In genomic region chr6:57254055-57254717, GRCh38 we compare ENCODE assay signal across 22 cellular contexts. TPM values are rescaled to one million over a fixed set of nuclear protein-coding genes. Genes with fewer than 3 reads are reported as not detected.
DNase-seq lines count a peak whose midpoint lies in the region; ATAC-seq, FAIRE-seq and TF ChIP-seq lines count a peak whose summit lies in the region.
"Had no signal": no experiment of that assay in that cellular context is flagged by ENCODE, and none has a peak within 500 bp of the region (broad histone marks: within the 10 kb centered on the region; RNA-seq: fewer than 3 reads in every experiment).

No MANE protein-coding gene starts in this region.

- H3K4me1 Mint-ChIP-seq in WTC11 = no peaks in the 10 kb centered on the region
- H3K4me1 Mint-ChIP-seq: CD14-positive monocyte had no signal

- H3K36me3 Mint-ChIP-seq in WTC11 = no peaks in the 10 kb centered on the region
- H3K36me3 Mint-ChIP-seq: CD14-positive monocyte; natural killer cell treated with Interleukin-12 subunit alpha and Interleukin-12 subunit beta and Interleukin-15 and Interleukin-18, amount 100 ng/mL, for 72 hours had no signal

- H3K27ac Mint-ChIP-seq in WTC11 = no peak overlapping the region
- H3K27ac Mint-ChIP-seq: activated CD4-positive, alpha-beta T cell treated with anti-CD3 and anti-CD28 coated beads, Interleukin-2, amount 10 ng/mL, durations not matched to agents 24 days and 14 days; dendritic cell treated with granulocyte-macrophage colony-stimulating factor and Interleukin-4, amounts not matched to agents 40 ng/mL and 50 ng/mL, for 4 days; natural killer cell treated with Interleukin-12 subunit alpha and Interleukin-12 subunit beta and Interleukin-15 and Interleukin-18, amount 100 ng/mL, for 72 hours had no signal

- H3K27me3 Mint-ChIP-seq in WTC11 (ENCODE audit: low read depth) = no peaks in the 10 kb centered on the region
- H3K27me3 Mint-ChIP-seq: activated CD4-positive, alpha-beta T cell treated with anti-CD3 and anti-CD28 coated beads, Interleukin-2, amount 10 ng/mL, durations not matched to agents 24 days and 14 days; dendritic cell treated with granulocyte-macrophage colony-stimulating factor and Interleukin-4, amounts not matched to agents 40 ng/mL and 50 ng/mL, for 4 days had no signal

- peak; percentile 51 for FAIRE-seq in HTR-8/SVneo (lab: Jason Lieb, UNC)
- FAIRE-seq: G401.6, kidney had no signal

- no peak overlapping the region for H3K4me3 ChIP-seq in colonic mucosa
- no peak overlapping the region for H3K4me3 ChIP-seq in muscle layer of colon (ENCODE audit: low read depth in 1 of 2, low read length in 2 of 2)
- H3K4me3 ChIP-seq in stomach smooth muscle (ENCODE audit: low read length in 2 of 2) = no peak overlapping the region
- H3K4me3 ChIP-seq: PC-9 had no signal

- intact Hi-C loops in colonic mucosa (cut with DNase I) (no loop called here), posterior vena cava (cut with DNase I) (no loop called here)

- POLR2A ChIA-PET in WTC11 (lab: Charles Lee) = no interaction called here

- H3K9me3 Mint-ChIP-seq in WTC11 = no peaks in the 10 kb centered on the region
- H3K9me3 Mint-ChIP-seq: activated CD4-positive, alpha-beta T cell treated with anti-CD3 and anti-CD28 coated beads, Interleukin-2, amount 10 ng/mL, durations not matched to agents 24 days and 14 days; dendritic cell treated with granulocyte-macrophage colony-stimulating factor and Interleukin-4, amounts not matched to agents 40 ng/mL and 50 ng/mL, for 4 days; natural killer cell treated with Interleukin-12 subunit alpha and Interleukin-12 subunit beta and Interleukin-15 and Interleukin-18, amount 100 ng/mL, for 72 hours had no signal

- DNase-seq in HTR-8/SVneo (ENCODE audit: insufficient read length, low spot score) (no peak), colonic mucosa (no peak), posterior vena cava (ENCODE audit: low spot score) (no peak), DMS114 treated with DMSO at 0.1 percent for 48 hours (lab: John Stamatoyannopoulos, UW; ENCODE audit: unreplicated experiment) (no peak), WTC11 (ENCODE audit: low spot score) (no peak)
- DNase-seq: activated CD4-positive, alpha-beta T cell treated with anti-CD3 and anti-CD28 coated beads, Interleukin-2, amount 10 ng/mL, durations not matched to agents 24 days and 14 days; foreskin keratinocyte; KG1; kidney; NCI-H187; NCI-H2227 treated with DMSO at 0.1 percent for 48 hours; PC-9; stimulated activated CD4-positive, alpha-beta T cell treated with anti-CD3 and anti-CD28 coated beads, Interleukin-15, amount 100 ng/mL, for 24 hours; T-helper 1 cell had no signal

- ATAC-seq in GM18907 (IDR thresholded peaks at IDR 0.05; ENCODE audit: unreplicated experiment) = no peak
- no peak for ATAC-seq in WTC11
- ATAC-seq: foreskin keratinocyte; natural killer cell treated with Interleukin-12 subunit alpha and Interleukin-12 subunit beta and Interleukin-15 and Interleukin-18, amount 100 ng/mL, for 72 hours had no signal

- H3K27me3 ChIP-seq in colonic mucosa = no peaks in the 10 kb centered on the region
- H3K27me3 ChIP-seq in muscle layer of colon (ENCODE audit: control insufficient read depth in 1 of 2, insufficient read depth in 2 of 2, low read length in 2 of 2) = no peaks in the 10 kb centered on the region
- no peaks in the 10 kb centered on the region for H3K27me3 ChIP-seq in stomach smooth muscle (ENCODE audit: control insufficient read depth in 1 of 2, insufficient read depth in 2 of 2, low read length in 2 of 2)
- H3K27me3 ChIP-seq: foreskin keratinocyte had no signal

- no peak overlapping the region for H3K9ac ChIP-seq in colonic mucosa (ENCODE audit: low read depth in 2 of 2, low read length in 2 of 2)
- H3K9ac ChIP-seq in muscle layer of colon (ENCODE audit: low read length) = no peak overlapping the region
- H3K9ac ChIP-seq in stomach smooth muscle (ENCODE audit: low read length in 2 of 2) = no peak overlapping the region

- TF ChIP-seq CTCF in colonic mucosa (IDR thresholded peaks at IDR 0.05) (no peak), WTC11 (IDR thresholded peaks at IDR 0.05) (no peak)

- H3K4me1 ChIP-seq in colonic mucosa (no peaks in the 10 kb centered on the region), muscle layer of colon (ENCODE audit: insufficient read depth, low read length) (peaks cover 62% of the 10 kb centered on the region), stomach smooth muscle (ENCODE audit: control insufficient read depth, insufficient read depth, low read length) (peaks cover 30% of the 10 kb centered on the region)
- H3K4me1 ChIP-seq: foreskin keratinocyte had no signal

- no peak overlapping the region for H3K4me3 Mint-ChIP-seq in WTC11
- H3K4me3 Mint-ChIP-seq: activated CD4-positive, alpha-beta T cell treated with anti-CD3 and anti-CD28 coated beads, Interleukin-2, amount 10 ng/mL, durations not matched to agents 24 days and 14 days; CD14-positive monocyte; dendritic cell treated with granulocyte-macrophage colony-stimulating factor and Interleukin-4, amounts not matched to agents 40 ng/mL and 50 ng/mL, for 4 days; natural killer cell treated with Interleukin-12 subunit alpha and Interleukin-12 subunit beta and Interleukin-15 and Interleukin-18, amount 100 ng/mL, for 72 hours had no signal

- peak overlapping the region; percentile 55 for H3K27ac ChIP-seq in colonic mucosa
- peak overlapping the region; percentile 92 for H3K27ac ChIP-seq in muscle layer of colon (ENCODE audit: low read depth, low read length)
- H3K27ac ChIP-seq in stomach smooth muscle (ENCODE audit: low read length) = peak overlapping the region; percentile 63
- H3K27ac ChIP-seq: epithelial cell of prostate, foreskin keratinocyte, PC-9 had no signal

- CTCF ChIA-PET in WTC11 (lab: Charles Lee) = no interaction called here

- H3K9me3 ChIP-seq in colonic mucosa = no peaks in the 10 kb centered on the region
- H3K9me3 ChIP-seq in muscle layer of colon (ENCODE audit: low read length) = no peaks in the 10 kb centered on the region
- no peaks in the 10 kb centered on the region for H3K9me3 ChIP-seq in stomach smooth muscle (ENCODE audit: control insufficient read depth in 2 of 2, low read length in 2 of 2)

- no peaks in the 10 kb centered on the region for H3K36me3 ChIP-seq in colonic mucosa
- H3K36me3 ChIP-seq in muscle layer of colon (ENCODE audit: insufficient read depth, low read length) = no peaks in the 10 kb centered on the region
- no peaks in the 10 kb centered on the region for H3K36me3 ChIP-seq in stomach smooth muscle (ENCODE audit: control insufficient read depth in 2 of 2, insufficient read depth in 2 of 2, low read length in 2 of 2)

TF ChIP-seq in WTC11, 78 proteins besides CTCF, POLR2A, EP300 and RAD21:
- no peak for TF ChIP-seq JUN (CRISPR knock-in tag; IDR thresholded peaks at IDR 0.05)
- no peak for TF ChIP-seq CREB1 (CRISPR knock-in tag; IDR thresholded peaks at IDR 0.05)
- no peak for TF ChIP-seq NFE2L1 (CRISPR knock-in tag; IDR thresholded peaks at IDR 0.05)
- TF ChIP-seq CDX4 (CRISPR knock-in tag; IDR thresholded peaks at IDR 0.05; ENCODE audit: borderline replicate concordance) = no peak
- no peak for TF ChIP-seq ZNF416 (CRISPR knock-in tag; IDR thresholded peaks at IDR 0.05)
- TF ChIP-seq RORB (CRISPR knock-in tag; IDR thresholded peaks at IDR 0.05) = no peak
- no peak for TF ChIP-seq ETV6 (CRISPR knock-in tag; IDR thresholded peaks at IDR 0.05)
- no peak for TF ChIP-seq GABPB1 (CRISPR knock-in tag; IDR thresholded peaks at IDR 0.05)
- no peak for TF ChIP-seq ATF2 (CRISPR knock-in tag; IDR thresholded peaks at IDR 0.05; ENCODE audit: borderline replicate concordance, low read depth)
- no peak for TF ChIP-seq RELA (CRISPR knock-in tag; IDR thresholded peaks at IDR 0.05; ENCODE audit: borderline replicate concordance)
- no peak for TF ChIP-seq EMX1 (CRISPR knock-in tag; IDR thresholded peaks at IDR 0.05)
- TF ChIP-seq FOXJ3 (CRISPR knock-in tag; IDR thresholded peaks at IDR 0.05; ENCODE audit: borderline replicate concordance) = no peak

RNA-seq across cellular contexts. Expression of gene RAB23, which starts 32.1 kb away (rescaled TPM):
- total RNA-seq in colonic mucosa (10 to 100 TPM in 1 of 2 donors, 1 to 10 TPM in 1; 6.3 to 21.1 TPM), posterior vena cava (10 to 100 TPM; 46.6 to 73.9 TPM), WTC11 (2021) (11.3 to 14.8 TPM (median 14.5 TPM) in 3 replicates)
